In genomic region chr5:5891350-5891749, GRCh38 we compare ENCODE assay signal across 17 cellular contexts.
DNase-seq lines count a peak whose midpoint lies in the region; ATAC-seq, FAIRE-seq and TF ChIP-seq lines count a peak whose summit lies in the region.
"Had no signal": no experiment of that assay in that cellular context is flagged by ENCODE, and none has a peak within 500 bp of the region (broad histone marks: within the 10 kb centered on the region; RNA-seq: fewer than 3 reads in every experiment).

No MANE protein-coding gene starts in this region.

- FAIRE-seq in urothelium cell line (lab: Jason Lieb, UNC) (peak; percentile 58), GM12892 (lab: Jason Lieb, UNC) (no peak)
- FAIRE-seq: frontal cortex had no signal

- H3K27ac ChIP-seq in foreskin keratinocyte = no peak overlapping the region
- H3K27ac ChIP-seq: parathyroid adenoma, thyroid gland had no signal

- TF ChIP-seq CTCF in foreskin keratinocyte (conservative IDR thresholded peaks at IDR 0.05) = no peak

- no peaks in the 10 kb centered on the region for H3K4me1 ChIP-seq in foreskin keratinocyte
- H3K4me1 ChIP-seq: parathyroid adenoma had no signal

- no peaks in the 10 kb centered on the region for H3K27me3 ChIP-seq in foreskin keratinocyte
- H3K27me3 ChIP-seq: thyroid gland had no signal

- peak; percentile 15 for DNase-seq in stimulated activated CD4-positive, alpha-beta T cell treated with anti-CD3 and anti-CD28 coated beads, Interleukin-15, amount 100 ng/mL, for 24 hours
- no peak for DNase-seq in stimulated activated CD4-positive, alpha-beta T cell treated with anti-CD3 and anti-CD28 coated beads, Interleukin-2, amount 100 ng/mL, for 24 hours
- peak; percentile 30 for DNase-seq in RPMI7951 (ENCODE audit: low read depth)
- DNase-seq in foreskin keratinocyte = peak; percentile 2 to 3
- peak; percentile 79 for DNase-seq in urothelium cell line (ENCODE audit: low spot score)
- no peak for DNase-seq in central memory CD4-positive, alpha-beta T cell
- DNase-seq in GM12892 (ENCODE audit: insufficient read length) = no peak
- DNase-seq: activated CD4-positive, alpha-beta T cell treated with anti-CD3 and anti-CD28 coated beads, Interleukin-2, amount 50 U/mL, for 48 hours; DMS53; effector memory CD8-positive, alpha-beta T cell; NCI-H2029; NCI-H526 treated with DMSO at 0.1 percent for 48 hours; T-helper 9 cell; thyroid gland had no signal

- no peak for TF ChIP-seq POLR2A in GM12892 (IDR thresholded peaks at IDR 0.05; ENCODE audit: low read depth, low read length)

- ATAC-seq in foreskin keratinocyte (no peak), GM19452 (IDR thresholded peaks at IDR 0.05; ENCODE audit: unreplicated experiment) (no peak)
- ATAC-seq: effector memory CD8-positive, alpha-beta T cell had no signal

Comparison
In these comparisons a context has a peak if more than half of its experiments do, and no peak if none do; other contexts are left out.
1. DNase-seq: peak in stimulated activated CD4-positive, alpha-beta T cell treated with anti-CD3 and anti-CD28 coated beads, Interleukin-15, amount 100 ng/mL, for 24 hours (single experiment), RPMI7951 (single experiment), foreskin keratinocyte (2 of 2) and urothelium cell line (single experiment); none in stimulated activated CD4-positive, alpha-beta T cell treated with anti-CD3 and anti-CD28 coated beads, Interleukin-2, amount 100 ng/mL, for 24 hours (0 of 2), central memory CD4-positive, alpha-beta T cell (single experiment) and GM12892 (single experiment).